In genomic region chr9:132182609-132183073, GRCh38 we compare ENCODE assay signal across 13 cellular contexts. TPM values are rescaled to one million over a fixed set of nuclear protein-coding genes. Genes with fewer than 3 reads are reported as not detected.
A peak's percentile ranks its signal among the peaks of the same experiment; 100 is the strongest.
DNase-seq lines count a peak whose midpoint lies in the region; ATAC-seq, FAIRE-seq and TF ChIP-seq lines count a peak whose summit lies in the region.
"Had no signal": no experiment of that assay in that cellular context is flagged by ENCODE, and none has a peak within 500 bp of the region (broad histone marks: within the 10 kb centered on the region; RNA-seq: fewer than 3 reads in every experiment).

No MANE protein-coding gene starts in this region.

- CTCF ChIA-PET in HepG2 (lab: Yijun Ruan, JAX; ENCODE audit: low intra/inter-chr PET ratio, low total read pairs), result no interaction called here

- POLR2A ChIA-PET in HepG2 (lab: Yijun Ruan, JAX), result no interaction called here

- TF ChIP-seq POLR2A in HepG2 (IDR thresholded peaks at IDR 0.05; ENCODE audit: insufficient read depth in 1 of 2, low read depth in 2 of 2, low read length in 2 of 2) (no peak), right lobe of liver (IDR thresholded peaks at IDR 0.05) (no peak)

- H3K4me3 ChIP-seq in HepG2 (replicated peaks in 1 of 3; ENCODE audit: insufficient read depth in 1 of 3, low read depth in 2 of 3, low read length in 3 of 3) (no peak overlapping the region), right lobe of liver (no peak overlapping the region), brain microvascular endothelial cell (ENCODE audit: low read depth, low read length) (no peak overlapping the region)

- WGBS in HepG2 (ENCODE audit: low lambda C conversion rate), result no CpG with 5 or more reads among the region's 11 CpGs
- WGBS in right lobe of liver (ENCODE audit: insufficient coverage, low coverage, low lambda C conversion rate, missing lambda C conversion rate), result 47% methylated on average over 6 of the region's 11 CpGs

- BruUV-seq in HepG2 (replicated peaks; lab: Mats Ljungman, UMichigan), result no TSS peak

- no peaks in the 10 kb centered on the region for H3K79me2 ChIP-seq in HepG2 (ENCODE audit: insufficient read depth, low read length)

- H2AFZ ChIP-seq in HepG2 (ENCODE audit: low read length), result no peak overlapping the region

- H3K27ac ChIP-seq in HepG2 (ENCODE audit: extremely low read length, insufficient read depth, low read length), result no peak overlapping the region
- no peak overlapping the region for H3K27ac ChIP-seq in right lobe of liver
- H3K27ac ChIP-seq in brain microvascular endothelial cell, result no peak overlapping the region

- H3K27me3 ChIP-seq in HepG2 (ENCODE audit: control insufficient read depth in 1 of 2, insufficient read depth in 2 of 2, low read length in 2 of 2), result peaks cover 15 to 82% of the 10 kb centered on the region in 2 experiments
- H3K27me3 ChIP-seq in right lobe of liver, result no peaks in the 10 kb centered on the region
- H3K27me3 ChIP-seq in brain microvascular endothelial cell (replicated peaks), result peaks cover 61% of the 10 kb centered on the region

- H3K4me2 ChIP-seq in HepG2 (ENCODE audit: low read depth, low read length), result no peak overlapping the region

- H3K36me3 ChIP-seq in HepG2 (replicated peaks in 1 of 2; ENCODE audit: control insufficient read depth in 1 of 2, insufficient read depth in 2 of 2, low read length in 2 of 2) (no peaks in the 10 kb centered on the region), right lobe of liver (no peaks in the 10 kb centered on the region), brain microvascular endothelial cell (replicated peaks) (no peaks in the 10 kb centered on the region)

- peak; percentile 24; the same call in 1 of the 2 replicates for TF ChIP-seq CTCF in HepG2 (CRISPR knock-in tag; IDR thresholded peaks at IDR 0.05)
- TF ChIP-seq CTCF in right lobe of liver (IDR thresholded peaks at IDR 0.05), result no peak
- peak; percentile 62 for TF ChIP-seq CTCF in brain microvascular endothelial cell (IDR thresholded peaks at IDR 0.05; ENCODE audit: low read depth, low read length, missing control alignments)

- H4K20me1 ChIP-seq in HepG2 (ENCODE audit: insufficient read depth, low read length), result peaks cover 9% of the 10 kb centered on the region; the same call in 1 of the 2 replicates

- no peaks in the 10 kb centered on the region for H3K9me3 ChIP-seq in HepG2 (ENCODE audit: low read length)
- H3K9me3 ChIP-seq in right lobe of liver, result no peaks in the 10 kb centered on the region

- no peaks in the 10 kb centered on the region for H3K4me1 ChIP-seq in HepG2 (ENCODE audit: insufficient read depth, low read length)
- no peaks in the 10 kb centered on the region for H3K4me1 ChIP-seq in right lobe of liver

- TF ChIP-seq EP300 in HepG2 (IDR thresholded peaks at IDR 0.05; ENCODE audit: low read depth in 2 of 2, low read length in 2 of 2), result no peak
- no peak for TF ChIP-seq EP300 in HepG2 (CRISPR knock-in tag; IDR thresholded peaks at IDR 0.05; ENCODE audit: borderline replicate concordance)

- peak; percentile 67 for FAIRE-seq in HepG2 (lab: Jason Lieb, UNC)
- FAIRE-seq: endothelial cell of umbilical vein, small intestine had no signal

- intact Hi-C loops in HepG2 (cut with micrococcal nuclease; ENCODE audit: unreplicated experiment), result no loop called here
- intact Hi-C loops in right lobe of liver (cut with DNase I), result no loop called here

- H3K9ac ChIP-seq in HepG2 (ENCODE audit: insufficient read depth, low read depth, low read length), result no peak overlapping the region

- ATAC-seq in HepG2, result peak; percentile 84
- ATAC-seq in right lobe of liver, result no peak
- ATAC-seq in GM21447 (IDR thresholded peaks at IDR 0.05; ENCODE audit: unreplicated experiment), result no peak
- ATAC-seq in stimulated activated naive CD8-positive, alpha-beta T cell treated with anti-CD3 and anti-CD28 coated beads, Interleukin-15, Interleukin-2, amounts not matched to agents 100 U/mL and 50 U/mL, for 24 hours, result no peak

- in situ Hi-C loops in HepG2 (cut with HindIII; ENCODE audit: extremely low pct_ligation_motif_present, low pct_unique_long_range_greater_than_20kb) (no loop called here), brain microvascular endothelial cell (cut with HindIII; ENCODE audit: low pct_ligation_motif_present, low sequenced_read_pairs) (no loop called here)

- no peak for DNase-seq in HepG2 (ENCODE audit: low spot score)
- DNase-seq in right lobe of liver, result no peak
- DNase-seq in brain microvascular endothelial cell, result no peak
- DNase-seq in iPS-NIHi7 (ENCODE audit: extremely low spot score), result peak; percentile 56
- DNase-seq in activated effector memory CD4-positive, alpha-beta T cell treated with anti-CD3 and anti-CD28 coated beads, Interleukin-2, amount 50 U/mL, for 16 hours, result no peak
- DNase-seq in stimulated activated naive CD8-positive, alpha-beta T cell treated with anti-CD3 and anti-CD28 coated beads, Interleukin-15, Interleukin-2, amounts not matched to agents 100 U/mL and 50 U/mL, for 24 hours, result no peak
- DNase-seq in NAMALWA (ENCODE audit: low spot score), result no peak
- DNase-seq: activated CD4-positive, CD25-positive, alpha-beta regulatory T cell; activated naive CD4-positive, alpha-beta T cell treated with anti-CD3 and anti-CD28 coated beads, Interleukin-2, amount 50 U/mL, for 16 hours; small intestine had no signal

- no peak for TF ChIP-seq RAD21 in HepG2 (CRISPR knock-in tag; IDR thresholded peaks at IDR 0.05)

TF ChIP-seq in HepG2, 621 proteins besides CTCF, POLR2A, EP300 and RAD21:
- TF ChIP-seq ZNF205 (CRISPR knock-in tag; IDR thresholded peaks at IDR 0.05), result no peak
- no peak for TF ChIP-seq ZNF484 (CRISPR knock-in tag; IDR thresholded peaks at IDR 0.05; ENCODE audit: borderline replicate concordance, low read depth)
- TF ChIP-seq MBD4 (IDR thresholded peaks at IDR 0.05; ENCODE audit: borderline replicate concordance, low read length), result no peak
- no peak for TF ChIP-seq RFX1 (IDR thresholded peaks at IDR 0.05)

RNA-seq across cellular contexts. Expression of gene NTNG2, which starts 20.8 kb away (rescaled TPM):
- total RNA-seq in HepG2 (2016; rRNA removed; fragmentation: Illumina TruSeq; extraction: Trizol), result 0.02 TPM in 1 of 2 replicates, not detected in the other
- total RNA-seq in HepG2 (2016; cell fraction: cytosol; rRNA removed; fragmentation: Illumina TruSeq; extraction: Trizol; ENCODE audit: low read depth), result not detected in 2 replicates
- total RNA-seq in HepG2 (2016; cell fraction: insoluble cytoplasmic fraction; rRNA removed; fragmentation: Illumina TruSeq; extraction: Trizol), result not detected in 2 replicates
- not detected in 2 replicates for total RNA-seq in HepG2 (2016; cell fraction: membrane; rRNA removed; fragmentation: Illumina TruSeq; extraction: Trizol)
- total RNA-seq in HepG2 (2016; cell fraction: nucleus; rRNA removed; fragmentation: Illumina TruSeq; extraction: Trizol), result not detected in 2 replicates
- polyA plus RNA-seq in HepG2 (2011; rRNA removed), result 0.36 TPM in 1 of 2 replicates, not detected in the other
- 0.01 and 0.34 TPM in 2 replicates for polyA plus RNA-seq in HepG2 (2011; cell fraction: cytosol; rRNA removed)
- polyA plus RNA-seq in HepG2 (2011; cell fraction: nucleus; rRNA removed), result 0.96 and 1.5 TPM in 2 replicates
- polyA plus RNA-seq in HepG2 (2012), result not detected in 2 replicates
- not detected in 2 replicates for polyA plus RNA-seq in HepG2 (2016; cell fraction: cytosol; fragmentation: Illumina TruSeq; extraction: Trizol; ENCODE audit: low read depth)
- polyA plus RNA-seq in HepG2 (2016; cell fraction: insoluble cytoplasmic fraction; fragmentation: Illumina TruSeq; extraction: Trizol; ENCODE audit: low read depth), result not detected in 2 replicates
- polyA plus RNA-seq in HepG2 (2016; cell fraction: membrane; fragmentation: Illumina TruSeq; extraction: Trizol; ENCODE audit: low read depth), result 0.27 TPM in 1 of 2 replicates, not detected in the other
- polyA plus RNA-seq in HepG2 (2016; cell fraction: nucleus; fragmentation: Illumina TruSeq; extraction: Trizol; ENCODE audit: insufficient read depth, low read depth), result not detected in 2 replicates
- polyA minus RNA-seq in HepG2 (2011; rRNA and poly(A)+ RNA removed; ENCODE audit: low replicate concordance), result 0.02 and 0.05 TPM in 2 replicates
- not detected in 2 replicates for polyA minus RNA-seq in HepG2 (2011; cell fraction: cytosol; rRNA and poly(A)+ RNA removed)
- not detected in 2 replicates for polyA minus RNA-seq in HepG2 (2011; cell fraction: nucleus; rRNA and poly(A)+ RNA removed)
- total RNA-seq in right lobe of liver, result 1 to 10 TPM in 1 of 6 experiments, under 1 TPM in 5; 0.12 to 1.6 (median 0.24) TPM
- total RNA-seq: MCF 10A had no signal

Comparison
In these comparisons a context has a peak if more than half of its experiments do, and no peak if none do; other contexts are left out.
1. CTCF ChIP-seq: peak in HepG2 (single experiment) and brain microvascular endothelial cell (single experiment); none in right lobe of liver (0 of 4).